8 cellular contexts compared by ENCODE assay signal in the genomic region with DNA sequence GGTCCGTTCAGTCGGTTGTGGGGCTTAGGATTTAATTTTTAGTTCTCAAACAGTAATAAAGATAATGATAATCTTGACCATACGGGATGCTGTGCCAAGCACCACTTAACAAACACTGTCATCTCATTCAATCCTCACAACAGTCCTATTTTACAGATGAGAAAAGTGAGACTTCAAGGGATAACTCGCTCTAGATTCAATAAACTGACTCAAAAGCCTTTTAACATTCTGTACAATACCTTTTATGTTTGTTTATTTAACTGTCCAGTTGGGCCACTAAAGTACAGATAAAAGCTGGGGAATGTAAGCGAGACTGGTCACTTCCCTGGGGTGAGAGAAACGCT. TPM values are rescaled to one million over a fixed set of nuclear protein-coding genes. Genes with fewer than 3 reads are reported as not detected.
DNase-seq lines count a peak whose midpoint lies in the region; ATAC-seq and TF ChIP-seq lines count a peak whose summit lies in the region.

No MANE protein-coding gene starts in this region.

- TF ChIP-seq CTCF in Peyer's patch (IDR thresholded peaks at IDR 0.05), result no peak
- TF ChIP-seq CTCF in fibroblast of pulmonary artery (IDR thresholded peaks at IDR 0.05; ENCODE audit: low read length, missing control alignments), result no peak
- TF ChIP-seq CTCF in retinal pigment epithelial cell (conservative IDR thresholded peaks at IDR 0.05; ENCODE audit: low read depth, low read length), result no peak

- no peak for DNase-seq in Peyer's patch
- DNase-seq in fibroblast of pulmonary artery (ENCODE audit: low read depth), result no peak
- DNase-seq in retinal pigment epithelial cell (ENCODE audit: low read depth), result no peak
- DNase-seq in NCI-H524 treated with DMSO at 0.1 percent for 48 hours (lab: John Stamatoyannopoulos, UW), result no peak
- DNase-seq in NCI-H345 (lab: John Stamatoyannopoulos, UW), result no peak

- H3K36me3 ChIP-seq in Peyer's patch, result no peaks in the 10 kb centered on the region

- TF ChIP-seq POLR2A in Peyer's patch (IDR thresholded peaks at IDR 0.05), result no peak

- H3K27me3 ChIP-seq in Peyer's patch, result no peaks in the 10 kb centered on the region

- H3K4me3 ChIP-seq in Peyer's patch, result peak overlapping the region; percentile 55 to 90 (median 76)
- peak overlapping the region; percentile 85 for H3K4me3 ChIP-seq in fibroblast of pulmonary artery (replicated peaks; ENCODE audit: low read depth, low read length)
- peak overlapping the region; percentile 94 for H3K4me3 ChIP-seq in retinal pigment epithelial cell (ENCODE audit: low read length)

- peak overlapping the region in 2 of 4 donors; percentile 35 to 55 for H3K27ac ChIP-seq in Peyer's patch

- ATAC-seq in GM19328 (IDR thresholded peaks at IDR 0.05; ENCODE audit: unreplicated experiment), result peak; percentile 25
- ATAC-seq in HG03378 (IDR thresholded peaks at IDR 0.05; ENCODE audit: unreplicated experiment), result no peak
- no peak for ATAC-seq in GM18867 (IDR thresholded peaks at IDR 0.05; ENCODE audit: unreplicated experiment)

- H3K9me3 ChIP-seq in Peyer's patch, result no peaks in the 10 kb centered on the region

- H3K4me1 ChIP-seq in Peyer's patch, result peaks cover 0 to 20% (median 0%) of the 10 kb centered on the region in 4 donors

RNA-seq across cellular contexts. Expression of gene CFAP69, which starts 0.4 kb away (rescaled TPM):
- 10 to 100 TPM in 2 of 4 donors, 1 to 10 TPM in 1, not detected in 1; 2.3 to 15.3 (median 11.9) TPM for total RNA-seq in Peyer's patch

RNA-seq across cellular contexts. Expression of gene STEAP2, which starts 33.0 kb away (rescaled TPM):
- total RNA-seq in Peyer's patch, result 10 to 100 TPM in 3 of 4 donors, 1 to 10 TPM in 1; 8.3 to 22.4 (median 17.4) TPM
